In genomic region chr12:124869011-124869665, GRCh38 we compare ENCODE assay signal across 2 cellular contexts.
TF ChIP-seq lines count a peak whose summit lies in the region.

No MANE protein-coding gene starts in this region.

TF ChIP-seq in IMR-90, 13 proteins besides CTCF, POLR2A, EP300 and RAD21:
- no peak for TF ChIP-seq FOS (IDR thresholded peaks at IDR 0.05; ENCODE audit: low read depth, low read length)
- TF ChIP-seq MAZ (IDR thresholded peaks at IDR 0.05; ENCODE audit: borderline replicate concordance, low read depth, low read length), result no peak
- no peak for TF ChIP-seq CEBPB (IDR thresholded peaks at IDR 0.05; ENCODE audit: low read depth, low read length)

TF ChIP-seq in GM12878, 131 proteins besides CTCF, POLR2A, EP300 and RAD21:
- TF ChIP-seq NKRF (conservative IDR thresholded peaks at IDR 0.05) (no peak), MEF2A (IDR thresholded peaks at IDR 0.05; ENCODE audit: insufficient read depth, low read depth, low read length) (no peak), IKZF1 (conservative IDR thresholded peaks at IDR 0.05) (peak; percentile 16; the same call in 1 of the 2 replicates)
